ENCODE assay signal across 1 cellular context in genomic region chr4:151226004-151226932, GRCh38.
TF ChIP-seq lines count a peak whose summit lies in the region.

No MANE protein-coding gene starts in this region.

TF ChIP-seq in SK-N-SH, 30 proteins besides CTCF, POLR2A, EP300 and RAD21 (continued from another document):
- TF ChIP-seq REST (IDR thresholded peaks at IDR 0.05; ENCODE audit: low read depth, low read length) (no peak), CHD2 (IDR thresholded peaks at IDR 0.05; ENCODE audit: low read length, partially characterized antibody) (no peak), PBX3 (IDR thresholded peaks at IDR 0.05) (peak; percentile 80), TAF1 (IDR thresholded peaks at IDR 0.05; ENCODE audit: borderline replicate concordance, low read depth, low read length) (no peak), FOXJ3 (CRISPR knock-in tag; IDR thresholded peaks at IDR 0.05) (no peak), RFX5 (IDR thresholded peaks at IDR 0.05; ENCODE audit: low read length) (no peak), GATA2 (CRISPR knock-in tag; IDR thresholded peaks at IDR 0.05) (no peak), GABPA (IDR thresholded peaks at IDR 0.05; ENCODE audit: low read depth) (no peak), SMC3 (IDR thresholded peaks at IDR 0.05; ENCODE audit: low read depth, low read length) (no peak), RCOR1 (IDR thresholded peaks at IDR 0.05; ENCODE audit: low read length) (no peak), YY1 (IDR thresholded peaks at IDR 0.05; ENCODE audit: low read depth) (no peak), FOXM1 (IDR thresholded peaks at IDR 0.05; ENCODE audit: low read depth) (0 out of 2 replicates have a peak, but pooled peaks have one; percentile 24), ELF1 (IDR thresholded peaks at IDR 0.05) (no peak), SIN3A (IDR thresholded peaks at IDR 0.05; ENCODE audit: borderline replicate concordance, low read depth, low read length) (0 out of 2 replicates have a peak, but pooled peaks have one; percentile 39), POLR2AphosphoS5 (IDR thresholded peaks at IDR 0.05; ENCODE audit: low read depth, low read length) (peak; percentile 66; the same call in 1 of the 2 replicates), JUND (IDR thresholded peaks at IDR 0.05) (peak; percentile 95), MAX (IDR thresholded peaks at IDR 0.05; ENCODE audit: low read depth) (peak; percentile 40; the same call in 1 of the 2 replicates), TEAD4 (IDR thresholded peaks at IDR 0.05; ENCODE audit: borderline replicate concordance, insufficient read depth) (no peak), NFIC (IDR thresholded peaks at IDR 0.05; ENCODE audit: borderline replicate concordance) (peak; percentile 95), MXI1 (IDR thresholded peaks at IDR 0.05; ENCODE audit: low read depth, low read length) (no peak)
- TF ChIP-seq, protein P1, sequence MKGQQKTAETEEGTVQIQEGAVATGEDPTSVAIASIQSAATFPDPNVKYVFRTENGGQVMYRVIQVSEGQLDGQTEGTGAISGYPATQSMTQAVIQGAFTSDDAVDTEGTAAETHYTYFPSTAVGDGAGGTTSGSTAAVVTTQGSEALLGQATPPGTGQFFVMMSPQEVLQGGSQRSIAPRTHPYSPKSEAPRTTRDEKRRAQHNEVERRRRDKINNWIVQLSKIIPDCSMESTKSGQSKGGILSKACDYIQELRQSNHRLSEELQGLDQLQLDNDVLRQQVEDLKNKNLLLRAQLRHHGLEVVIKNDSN (IDR thresholded peaks at IDR 0.05; ENCODE audit: borderline replicate concordance, low read depth) = no peak
